In the genomic region with DNA sequence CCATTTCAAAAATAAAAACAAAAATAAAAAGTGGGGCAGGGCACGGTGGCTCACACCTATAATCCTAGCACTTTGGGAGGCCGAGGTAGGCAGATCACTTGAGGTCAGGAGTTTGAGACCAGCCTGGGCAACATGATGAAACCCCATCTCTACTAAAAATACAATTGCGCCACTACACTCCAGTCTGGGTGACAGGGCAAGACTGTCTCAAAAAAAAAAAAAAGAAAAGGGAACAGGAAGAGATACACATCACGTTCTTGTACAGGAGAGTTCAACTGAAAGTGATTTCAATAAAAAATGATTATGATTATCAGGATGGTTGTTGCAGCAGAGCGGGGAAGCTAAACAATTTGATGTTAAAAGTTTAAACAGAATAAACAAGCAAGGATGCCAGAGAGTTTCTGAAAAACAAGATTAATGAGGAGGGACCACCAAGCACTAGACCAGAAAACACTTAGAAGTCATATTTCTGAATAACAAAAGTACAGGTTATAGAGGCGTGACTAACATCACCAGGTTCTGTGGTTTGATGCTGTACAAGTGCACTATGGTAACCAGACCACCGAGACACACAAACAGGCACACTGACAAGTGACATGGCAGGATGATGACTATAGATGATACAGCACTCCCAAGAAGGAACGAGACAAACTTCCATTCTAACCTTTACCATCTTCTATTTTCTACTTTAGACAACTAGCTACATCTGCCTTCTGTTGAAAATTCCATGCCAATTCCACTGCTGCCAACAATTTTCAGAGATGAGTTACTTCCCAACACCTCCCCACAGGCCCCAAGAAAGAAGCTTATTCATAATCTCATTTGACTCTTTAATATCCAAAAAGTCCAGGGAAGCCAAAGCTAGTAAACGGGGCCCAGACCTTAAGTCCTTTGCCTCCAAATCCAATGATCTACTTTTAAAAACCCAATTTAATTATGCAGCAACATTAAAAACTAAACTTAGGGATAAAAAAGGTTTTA, we compare ENCODE assay signal across 2 cellular contexts.
A peak's percentile ranks its signal among the peaks of the same experiment; 100 is the strongest.
TF ChIP-seq lines count a peak whose summit lies in the region.

No MANE protein-coding gene starts in this region.

TF ChIP-seq in GM12891, 5 proteins besides CTCF, POLR2A, EP300 and RAD21:
- TF ChIP-seq POLR2AphosphoS5 (IDR thresholded peaks at IDR 0.05; ENCODE audit: low read depth, low read length) (0 out of 2 replicates have a peak, but pooled peaks have one; percentile 26), PAX5 (IDR thresholded peaks at IDR 0.05; ENCODE audit: insufficient read depth, low read length, severe bottlenecking) (no peak), SPI1 (IDR thresholded peaks at IDR 0.05; ENCODE audit: low read depth, low read length) (no peak), TAF1 (IDR thresholded peaks at IDR 0.05; ENCODE audit: low read depth, low read length) (no peak), POU2F2 (IDR thresholded peaks at IDR 0.05; ENCODE audit: low read depth, low read length) (no peak)

TF ChIP-seq in IMR-90, 13 proteins besides CTCF, POLR2A, EP300 and RAD21 (continued from another document):
- TF ChIP-seq RCOR1 (IDR thresholded peaks at IDR 0.05; ENCODE audit: insufficient replicate concordance, low read length): no peak
